Comparison of ENCODE assay signal across 8 cellular contexts in genomic region chr9:89179535-89179919, GRCh38.
DNase-seq lines count a peak whose midpoint lies in the region; TF ChIP-seq lines count a peak whose summit lies in the region.

No MANE protein-coding gene starts in this region.

- no peaks in the 10 kb centered on the region for H3K36me3 ChIP-seq in tibial artery

- H3K27ac Mint-ChIP-seq in activated naive CD4-positive, alpha-beta T cell treated with anti-CD3 and anti-CD28 coated beads, Interleukin-2, amount 10 ng/mL, durations not matched to agents 7 days and 5 days: no peak overlapping the region

- H3K4me3 ChIP-seq in astrocyte of the spinal cord (ENCODE audit: low read depth, low read length): peak overlapping the region; percentile 43
- H3K4me3 ChIP-seq in tibial artery: peak overlapping the region; percentile 37 to 42

- H3K27me3 Mint-ChIP-seq in activated naive CD4-positive, alpha-beta T cell treated with anti-CD3 and anti-CD28 coated beads, Interleukin-2, amount 10 ng/mL, durations not matched to agents 7 days and 5 days: peaks cover 88% of the 10 kb centered on the region

- H3K27me3 ChIP-seq in layer of hippocampus (ENCODE audit: control insufficient read depth, insufficient read depth, low read length): peaks cover 22% of the 10 kb centered on the region
- H3K27me3 ChIP-seq in tibial artery: peaks cover 0 to 40% of the 10 kb centered on the region in 2 donors

- H3K4me1 Mint-ChIP-seq in activated naive CD4-positive, alpha-beta T cell treated with anti-CD3 and anti-CD28 coated beads, Interleukin-2, amount 10 ng/mL, durations not matched to agents 7 days and 5 days: peaks cover 21% of the 10 kb centered on the region

- H3K4me3 Mint-ChIP-seq in activated naive CD4-positive, alpha-beta T cell treated with anti-CD3 and anti-CD28 coated beads, Interleukin-2, amount 10 ng/mL, durations not matched to agents 7 days and 5 days: peak overlapping the region; percentile 35

- CTCF ChIA-PET in activated naive CD4-positive, alpha-beta T cell treated with anti-CD3 and anti-CD28 coated beads, Interleukin-2, amount 10 ng/mL, durations not matched to agents 7 days and 5 days (lab: Charles Lee): interaction anchor here (2.3 kb wide), 1 partner anchor 99 kb away, joined by 10 read pairs; no protein-coding TSS in a partner anchor

- peaks cover 0 to 37% (median 30%) of the 10 kb centered on the region in 4 donors for H3K4me1 ChIP-seq in tibial artery

- in situ Hi-C loops in astrocyte of the spinal cord (cut with HindIII; ENCODE audit: low sequenced_read_pairs): no loop called here

- peaks cover 1% of the 10 kb centered on the region for H3K36me3 Mint-ChIP-seq in activated naive CD4-positive, alpha-beta T cell treated with anti-CD3 and anti-CD28 coated beads, Interleukin-2, amount 10 ng/mL, durations not matched to agents 7 days and 5 days

- TF ChIP-seq CTCF in astrocyte of the spinal cord (IDR thresholded peaks at IDR 0.05; ENCODE audit: low read depth, low read length) (no peak), tibial artery (IDR thresholded peaks at IDR 0.05) (no peak)

- H3K27ac ChIP-seq in layer of hippocampus (ENCODE audit: low read depth, low read length) (peak overlapping the region; percentile 48), tibial artery (peak overlapping the region; percentile 26 to 29)

- no peaks in the 10 kb centered on the region for H3K9me3 ChIP-seq in tibial artery

- no peaks in the 10 kb centered on the region for H3K9me3 Mint-ChIP-seq in activated naive CD4-positive, alpha-beta T cell treated with anti-CD3 and anti-CD28 coated beads, Interleukin-2, amount 10 ng/mL, durations not matched to agents 7 days and 5 days

- DNase-seq in activated naive CD4-positive, alpha-beta T cell treated with anti-CD3 and anti-CD28 coated beads, Interleukin-2, amount 10 ng/mL, durations not matched to agents 7 days and 5 days: no peak
- DNase-seq in activated naive CD4-positive, alpha-beta T cell treated with Interleukin-2 at 50 U/mL for 16 hours: no peak
- DNase-seq in astrocyte of the spinal cord (ENCODE audit: low read depth, low spot score): peak; percentile 58
- DNase-seq in tibial artery: no peak
- no peak for DNase-seq in DMS114 treated with DMSO at 0.1 percent for 48 hours (lab: John Stamatoyannopoulos, UW; ENCODE audit: unreplicated experiment)
- no peak for DNase-seq in NCI-H2029 (lab: John Stamatoyannopoulos, UW)
- no peak for DNase-seq in C1 segment of cervical spinal cord (lab: John Stamatoyannopoulos, UW)

- intact Hi-C loops in tibial artery (cut with DNase I; ENCODE audit: low total_unique reads): no loop called here
